In genomic region chr17:65785109-65785508, GRCh38 we compare ENCODE assay signal across 2 cellular contexts.
A peak's percentile ranks its signal among the peaks of the same experiment; 100 is the strongest.
TF ChIP-seq lines count a peak whose summit lies in the region.

No MANE protein-coding gene starts in this region.

TF ChIP-seq in IMR-90, 13 proteins besides CTCF, POLR2A, EP300 and RAD21:
- TF ChIP-seq MXI1 (IDR thresholded peaks at IDR 0.05; ENCODE audit: borderline replicate concordance, low read depth, low read length): no peak
- TF ChIP-seq FOS (IDR thresholded peaks at IDR 0.05; ENCODE audit: low read depth, low read length): peak; percentile 68; the same call in 1 of the 2 replicates
- peak; percentile 99 for TF ChIP-seq NFE2L2 (IDR thresholded peaks at IDR 0.05; ENCODE audit: low read depth, low read length)
- no peak for TF ChIP-seq USF2 (IDR thresholded peaks at IDR 0.05; ENCODE audit: low read depth, low read length)
- no peak for TF ChIP-seq MAZ (IDR thresholded peaks at IDR 0.05; ENCODE audit: borderline replicate concordance, low read depth, low read length)
- no peak for TF ChIP-seq BHLHE40 (IDR thresholded peaks at IDR 0.05; ENCODE audit: low read depth, low read length)
- TF ChIP-seq MAFK (IDR thresholded peaks at IDR 0.05; ENCODE audit: low read depth, low read length): peak; percentile 91
- 0 out of 2 replicates have a peak, but pooled peaks have one; percentile 14 for TF ChIP-seq CEBPB (IDR thresholded peaks at IDR 0.05; ENCODE audit: low read depth, low read length)
- no peak for TF ChIP-seq CHD1 (IDR thresholded peaks at IDR 0.05; ENCODE audit: low read depth, low read length)
- TF ChIP-seq, protein P1, sequence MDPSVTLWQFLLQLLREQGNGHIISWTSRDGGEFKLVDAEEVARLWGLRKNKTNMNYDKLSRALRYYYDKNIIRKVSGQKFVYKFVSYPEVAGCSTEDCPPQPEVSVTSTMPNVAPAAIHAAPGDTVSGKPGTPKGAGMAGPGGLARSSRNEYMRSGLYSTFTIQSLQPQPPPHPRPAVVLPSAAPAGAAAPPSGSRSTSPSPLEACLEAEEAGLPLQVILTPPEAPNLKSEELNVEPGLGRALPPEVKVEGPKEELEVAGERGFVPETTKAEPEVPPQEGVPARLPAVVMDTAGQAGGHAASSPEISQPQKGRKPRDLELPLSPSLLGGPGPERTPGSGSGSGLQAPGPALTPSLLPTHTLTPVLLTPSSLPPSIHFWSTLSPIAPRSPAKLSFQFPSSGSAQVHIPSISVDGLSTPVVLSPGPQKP (IDR thresholded peaks at IDR 0.05; ENCODE audit: borderline replicate concordance, low read depth, low read length): no peak

TF ChIP-seq in K562, 482 proteins besides CTCF, POLR2A, EP300 and RAD21:
- TF ChIP-seq C11orf30 (IDR thresholded peaks at IDR 0.05; ENCODE audit: low read depth) (peak; percentile 93), PHF8 (IDR thresholded peaks at IDR 0.05; ENCODE audit: borderline replicate concordance, low read length) (no peak), LEF1 (IDR thresholded peaks at IDR 0.05) (peak; percentile 45; the same call in 1 of the 2 replicates), ARID1B (IDR thresholded peaks at IDR 0.05) (peak; percentile 44), NFE2 (IDR thresholded peaks at IDR 0.05; ENCODE audit: low read depth) (peak; percentile 91), NRF1 (conservative IDR thresholded peaks at IDR 0.05 in 1 of 2, IDR thresholded peaks at IDR 0.05 in 1 of 2) (no peak), DPF2 (IDR thresholded peaks at IDR 0.05) (peak; percentile 35; the same call in 1 of the 2 replicates), JUND (IDR thresholded peaks at IDR 0.05; ENCODE audit: borderline replicate concordance, low read depth, low read length) (no peak), JUND (tag; IDR thresholded peaks at IDR 0.05; ENCODE audit: borderline replicate concordance, low read depth, low read length) (peak; percentile 61; the same call in 2 of the 3 replicates), POLR2AphosphoS5 (IDR thresholded peaks at IDR 0.05; ENCODE audit: control insufficient read depth, insufficient read depth, low read depth, low read length) (no peak), TEAD1 (CRISPR knock-in tag; IDR thresholded peaks at IDR 0.05) (0 out of 4 replicates have a peak, but pooled peaks of 1 of the 2 experiments have one; percentile 2), MAFG (tag; conservative IDR thresholded peaks at IDR 0.05) (peak; percentile 96), FOXK2 (conservative IDR thresholded peaks at IDR 0.05 in 1 of 2, IDR thresholded peaks at IDR 0.05 in 1 of 2; ENCODE audit: low read depth in 2 of 2) (0 out of 4 replicates have a peak, but pooled peaks of 1 of the 2 experiments have one; percentile 24), ZNF316 (IDR thresholded peaks at IDR 0.05) (peak; percentile 95), NFE2L1 (tag; IDR thresholded peaks at IDR 0.05; ENCODE audit: borderline replicate concordance, low read depth) (peak; percentile 84), TCF7L2 (IDR thresholded peaks at IDR 0.05; ENCODE audit: low read depth, low read length) (no peak), MEF2D (tag; conservative IDR thresholded peaks at IDR 0.05; ENCODE audit: low read depth) (peak; percentile 81), MEF2A (IDR thresholded peaks at IDR 0.05; ENCODE audit: control insufficient read depth, low read depth, low read length) (peak; percentile 8; the same call in 1 of the 2 replicates), SMARCE1 (IDR thresholded peaks at IDR 0.05) (peak; percentile 36; the same call in 1 of the 2 replicates), NR4A1 (CRISPR knock-in tag; IDR thresholded peaks at IDR 0.05) (no peak), NR4A1 (tag; IDR thresholded peaks at IDR 0.05) (no peak), FOXA3 (CRISPR knock-in tag; conservative IDR thresholded peaks at IDR 0.05 in 1 of 2, IDR thresholded peaks at IDR 0.05 in 1 of 2) (peak in 1 of 2 experiments; percentile 64; a peak in 2 of 4 replicates), BACH1 (tag; IDR thresholded peaks at IDR 0.05) (peak; percentile 87), MAFK (IDR thresholded peaks at IDR 0.05; ENCODE audit: low read length) (peak; percentile 89), MCM2 (IDR thresholded peaks at IDR 0.05; ENCODE audit: low read depth) (no peak), SPI1 (IDR thresholded peaks at IDR 0.05; ENCODE audit: borderline replicate concordance, low read depth, low read length) (peak; percentile 88), MAFF (IDR thresholded peaks at IDR 0.05; ENCODE audit: low read length) (peak; percentile 91), TGIF2 (CRISPR knock-in tag; IDR thresholded peaks at IDR 0.05) (no peak), ETV5 (CRISPR knock-in tag; IDR thresholded peaks at IDR 0.05; ENCODE audit: low read depth) (no peak)
- TF ChIP-seq, protein P2, sequence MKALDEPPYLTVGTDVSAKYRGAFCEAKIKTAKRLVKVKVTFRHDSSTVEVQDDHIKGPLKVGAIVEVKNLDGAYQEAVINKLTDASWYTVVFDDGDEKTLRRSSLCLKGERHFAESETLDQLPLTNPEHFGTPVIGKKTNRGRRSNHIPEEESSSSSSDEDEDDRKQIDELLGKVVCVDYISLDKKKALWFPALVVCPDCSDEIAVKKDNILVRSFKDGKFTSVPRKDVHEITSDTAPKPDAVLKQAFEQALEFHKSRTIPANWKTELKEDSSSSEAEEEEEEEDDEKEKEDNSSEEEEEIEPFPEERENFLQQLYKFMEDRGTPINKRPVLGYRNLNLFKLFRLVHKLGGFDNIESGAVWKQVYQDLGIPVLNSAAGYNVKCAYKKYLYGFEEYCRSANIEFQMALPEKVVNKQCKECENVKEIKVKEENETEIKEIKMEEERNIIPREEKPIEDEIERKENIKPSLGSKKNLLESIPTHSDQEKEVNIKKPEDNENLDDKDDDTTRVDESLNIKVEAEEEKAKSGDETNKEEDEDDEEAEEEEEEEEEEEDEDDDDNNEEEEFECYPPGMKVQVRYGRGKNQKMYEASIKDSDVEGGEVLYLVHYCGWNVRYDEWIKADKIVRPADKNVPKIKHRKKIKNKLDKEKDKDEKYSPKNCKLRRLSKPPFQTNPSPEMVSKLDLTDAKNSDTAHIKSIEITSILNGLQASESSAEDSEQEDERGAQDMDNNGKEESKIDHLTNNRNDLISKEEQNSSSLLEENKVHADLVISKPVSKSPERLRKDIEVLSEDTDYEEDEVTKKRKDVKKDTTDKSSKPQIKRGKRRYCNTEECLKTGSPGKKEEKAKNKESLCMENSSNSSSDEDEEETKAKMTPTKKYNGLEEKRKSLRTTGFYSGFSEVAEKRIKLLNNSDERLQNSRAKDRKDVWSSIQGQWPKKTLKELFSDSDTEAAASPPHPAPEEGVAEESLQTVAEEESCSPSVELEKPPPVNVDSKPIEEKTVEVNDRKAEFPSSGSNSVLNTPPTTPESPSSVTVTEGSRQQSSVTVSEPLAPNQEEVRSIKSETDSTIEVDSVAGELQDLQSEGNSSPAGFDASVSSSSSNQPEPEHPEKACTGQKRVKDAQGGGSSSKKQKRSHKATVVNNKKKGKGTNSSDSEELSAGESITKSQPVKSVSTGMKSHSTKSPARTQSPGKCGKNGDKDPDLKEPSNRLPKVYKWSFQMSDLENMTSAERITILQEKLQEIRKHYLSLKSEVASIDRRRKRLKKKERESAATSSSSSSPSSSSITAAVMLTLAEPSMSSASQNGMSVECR (CRISPR knock-in tag; IDR thresholded peaks at IDR 0.05): no peak
- TF ChIP-seq, protein P3, sequence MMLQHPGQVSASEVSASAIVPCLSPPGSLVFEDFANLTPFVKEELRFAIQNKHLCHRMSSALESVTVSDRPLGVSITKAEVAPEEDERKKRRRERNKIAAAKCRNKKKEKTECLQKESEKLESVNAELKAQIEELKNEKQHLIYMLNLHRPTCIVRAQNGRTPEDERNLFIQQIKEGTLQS (IDR thresholded peaks at IDR 0.05): peak; percentile 23; the same call in 1 of the 2 replicates
- TF ChIP-seq, protein P3 (CRISPR knock-in tag; conservative IDR thresholded peaks at IDR 0.05): no peak
- TF ChIP-seq, protein P4, sequence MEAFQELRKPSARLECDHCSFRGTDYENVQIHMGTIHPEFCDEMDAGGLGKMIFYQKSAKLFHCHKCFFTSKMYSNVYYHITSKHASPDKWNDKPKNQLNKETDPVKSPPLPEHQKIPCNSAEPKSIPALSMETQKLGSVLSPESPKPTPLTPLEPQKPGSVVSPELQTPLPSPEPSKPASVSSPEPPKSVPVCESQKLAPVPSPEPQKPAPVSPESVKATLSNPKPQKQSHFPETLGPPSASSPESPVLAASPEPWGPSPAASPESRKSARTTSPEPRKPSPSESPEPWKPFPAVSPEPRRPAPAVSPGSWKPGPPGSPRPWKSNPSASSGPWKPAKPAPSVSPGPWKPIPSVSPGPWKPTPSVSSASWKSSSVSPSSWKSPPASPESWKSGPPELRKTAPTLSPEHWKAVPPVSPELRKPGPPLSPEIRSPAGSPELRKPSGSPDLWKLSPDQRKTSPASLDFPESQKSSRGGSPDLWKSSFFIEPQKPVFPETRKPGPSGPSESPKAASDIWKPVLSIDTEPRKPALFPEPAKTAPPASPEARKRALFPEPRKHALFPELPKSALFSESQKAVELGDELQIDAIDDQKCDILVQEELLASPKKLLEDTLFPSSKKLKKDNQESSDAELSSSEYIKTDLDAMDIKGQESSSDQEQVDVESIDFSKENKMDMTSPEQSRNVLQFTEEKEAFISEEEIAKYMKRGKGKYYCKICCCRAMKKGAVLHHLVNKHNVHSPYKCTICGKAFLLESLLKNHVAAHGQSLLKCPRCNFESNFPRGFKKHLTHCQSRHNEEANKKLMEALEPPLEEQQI (IDR thresholded peaks at IDR 0.05): peak; percentile 37; the same call in 1 of the 2 replicates
